ENCODE assay signal across 13 cellular contexts in the genomic region with DNA sequence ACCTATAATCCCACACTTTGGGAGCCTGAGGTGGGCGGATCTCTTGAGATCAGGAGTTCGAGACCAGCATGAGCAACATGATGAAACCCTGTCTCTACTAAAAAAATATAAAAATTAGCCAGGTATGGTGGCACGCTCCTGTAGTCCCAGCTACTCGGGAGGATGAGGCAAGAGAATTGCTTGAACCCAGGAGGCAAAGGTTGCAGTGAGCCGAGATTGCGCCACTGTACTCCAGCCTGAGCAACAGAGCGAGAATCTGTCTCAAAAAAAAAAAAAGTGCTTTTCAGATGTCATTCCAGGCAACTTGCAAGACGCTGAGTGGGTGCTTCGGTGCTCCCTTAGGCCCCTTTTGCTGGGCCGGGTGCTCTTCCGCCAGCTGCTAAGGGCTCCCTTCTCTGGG. TPM values are rescaled to one million over a fixed set of nuclear protein-coding genes. Genes with fewer than 3 reads are reported as not detected.
"Had no signal": no experiment of that assay in that cellular context is flagged by ENCODE, and none has a peak within 500 bp of the region (broad histone marks: within the 10 kb centered on the region; RNA-seq: fewer than 3 reads in every experiment).

No MANE protein-coding gene starts in this region.

RNA-seq across cellular contexts. Expression of a gene that starts 21.2 kb away (rescaled TPM):
- total RNA-seq: activated B cell treated with CpG ODN at 0.5 μM for 24 hours; activated CD4-positive, alpha-beta memory T cell treated with anti-CD3 and anti-CD28 coated beads for 36 hours; activated CD4-positive, alpha-beta memory T cell treated with anti-CD3 and anti-CD28 coated beads, Interleukin-2, amount 10 ng/mL, durations not matched to agents 7 days and 5 days; activated CD4-positive, alpha-beta T cell treated with anti-CD3 and anti-CD28 coated beads for 36 hours; activated CD4-positive, alpha-beta T cell treated with anti-CD3 and anti-CD28 coated beads, Interleukin-2, amount 10 ng/mL, durations not matched to agents 24 days and 14 days; activated CD4-positive, alpha-beta T cell treated with anti-CD3 and anti-CD28 coated beads, Interleukin-2, amount 10 ng/mL, durations not matched to agents 7 days and 5 days; activated CD8-positive, alpha-beta memory T cell treated with anti-CD3 and anti-CD28 coated beads for 36 hours; activated CD8-positive, alpha-beta memory T cell treated with anti-CD3 and anti-CD28 coated beads, Interleukin-2, amount 10 ng/mL, durations not matched to agents 7 days and 5 days; activated CD8-positive, alpha-beta T cell treated with anti-CD3 and anti-CD28 coated beads for 36 hours; activated CD8-positive, alpha-beta T cell treated with anti-CD3 and anti-CD28 coated beads, Interleukin-2, amount 10 ng/mL, durations not matched to agents 7 days and 5 days; T-helper 1 cell treated with Interleukin-12 subunit alpha and Interleukin-12 subunit beta and Interleukin-4 antibody, amounts not matched to agents 30 ng/mL and 1 ng/mL, for 36 hours; T-helper 17 cell; T-helper 2 cell treated with Interferon-gamma antibody and Interleukin-4, amounts not matched to agents 100 ng/mL and 5 ng/mL, for 36 hours had no signal
